Comparison of ENCODE assay signal across 8 cellular contexts in genomic region chr11:128471138-128471661, GRCh38.
DNase-seq lines count a peak whose midpoint lies in the region; ATAC-seq and TF ChIP-seq lines count a peak whose summit lies in the region.

No MANE protein-coding gene starts in this region.

- H3K9me3 Mint-ChIP-seq in activated CD4-positive, alpha-beta T cell treated with anti-CD3 and anti-CD28 coated beads, Interleukin-2, amount 10 ng/mL, durations not matched to agents 24 days and 14 days: no peaks in the 10 kb centered on the region

- no peaks in the 10 kb centered on the region for H3K9me3 ChIP-seq in prostate gland

- no peaks in the 10 kb centered on the region for H3K27me3 Mint-ChIP-seq in activated CD4-positive, alpha-beta T cell treated with anti-CD3 and anti-CD28 coated beads, Interleukin-2, amount 10 ng/mL, durations not matched to agents 24 days and 14 days

- H3K27ac ChIP-seq in prostate gland: no peak overlapping the region

- H3K36me3 ChIP-seq in prostate gland: no peaks in the 10 kb centered on the region

- DNase-seq in activated CD4-positive, alpha-beta T cell treated with anti-CD3 and anti-CD28 coated beads, Interleukin-2, amount 10 ng/mL, durations not matched to agents 24 days and 14 days: peak; percentile 86
- no peak for DNase-seq in activated CD4-positive, alpha-beta T cell treated with anti-CD3 and anti-CD28 coated beads for 1 hour
- DNase-seq in T-helper 2 cell: peak in 3 of 5 experiments; percentile 26 to 89 (median 77)
- DNase-seq in renal cortical epithelial cell (ENCODE audit: low read depth): peak; percentile 39
- DNase-seq in hepatic stellate cell (ENCODE audit: low spot score): no peak
- DNase-seq in NCI-H146 treated with DMSO at 0.1 percent for 48 hours (lab: John Stamatoyannopoulos, UW; ENCODE audit: unreplicated experiment): no peak
- DNase-seq in prostate gland (ENCODE audit: low spot score): no peak

- peak overlapping the region; percentile 96 for H3K27ac Mint-ChIP-seq in activated CD4-positive, alpha-beta T cell treated with anti-CD3 and anti-CD28 coated beads, Interleukin-2, amount 10 ng/mL, durations not matched to agents 24 days and 14 days

- peak overlapping the region; percentile 85 for H3K4me3 Mint-ChIP-seq in activated CD4-positive, alpha-beta T cell treated with anti-CD3 and anti-CD28 coated beads, Interleukin-2, amount 10 ng/mL, durations not matched to agents 24 days and 14 days

- TF ChIP-seq CTCF in prostate gland (IDR thresholded peaks at IDR 0.05): no peak

- intact Hi-C loops in activated CD4-positive, alpha-beta T cell treated with anti-CD3 and anti-CD28 coated beads, Interleukin-2, amount 10 ng/mL, durations not matched to agents 24 days and 14 days (cut with micrococcal nuclease): loop anchor here (1.0 to 5.0 kb wide), 4 partner anchors 169 to 434 kb away; partner anchors contain the start of gene FLI1
- intact Hi-C loops in prostate gland (cut with DNase I): no loop called here

- no peak overlapping the region for H3K4me3 ChIP-seq in prostate gland

- no peaks in the 10 kb centered on the region for H3K4me1 ChIP-seq in prostate gland (replicated peaks)

- peak; percentile 43 for ATAC-seq in HG02938 (IDR thresholded peaks at IDR 0.05; ENCODE audit: unreplicated experiment)

- WGBS in prostate gland: 77% methylated on average over 3 of the region's 3 CpGs

- TF ChIP-seq POLR2A in prostate gland (IDR thresholded peaks at IDR 0.05): no peak

- peaks cover 95% of the 10 kb centered on the region for H3K4me1 Mint-ChIP-seq in activated CD4-positive, alpha-beta T cell treated with anti-CD3 and anti-CD28 coated beads, Interleukin-2, amount 10 ng/mL, durations not matched to agents 24 days and 14 days

- H3K27me3 ChIP-seq in prostate gland (replicated peaks; ENCODE audit: insufficient read depth): no peaks in the 10 kb centered on the region

- peaks cover 94% of the 10 kb centered on the region for H3K36me3 Mint-ChIP-seq in activated CD4-positive, alpha-beta T cell treated with anti-CD3 and anti-CD28 coated beads, Interleukin-2, amount 10 ng/mL, durations not matched to agents 24 days and 14 days (ENCODE audit: low read depth)

Comparison
In these comparisons a context has a peak if more than half of its experiments do, and no peak if none do; other contexts are left out.
1. DNase-seq: peak in activated CD4-positive, alpha-beta T cell treated with anti-CD3 and anti-CD28 coated beads, Interleukin-2, amount 10 ng/mL, durations not matched to agents 24 days and 14 days (single experiment), T-helper 2 cell (3 of 5) and renal cortical epithelial cell (single experiment); none in activated CD4-positive, alpha-beta T cell treated with anti-CD3 and anti-CD28 coated beads for 1 hour (single experiment), hepatic stellate cell (single experiment), NCI-H146 treated with DMSO at 0.1 percent for 48 hours (single experiment) and prostate gland (single experiment).